Comparison of ENCODE assay signal across 20 cellular contexts in the genomic region with DNA sequence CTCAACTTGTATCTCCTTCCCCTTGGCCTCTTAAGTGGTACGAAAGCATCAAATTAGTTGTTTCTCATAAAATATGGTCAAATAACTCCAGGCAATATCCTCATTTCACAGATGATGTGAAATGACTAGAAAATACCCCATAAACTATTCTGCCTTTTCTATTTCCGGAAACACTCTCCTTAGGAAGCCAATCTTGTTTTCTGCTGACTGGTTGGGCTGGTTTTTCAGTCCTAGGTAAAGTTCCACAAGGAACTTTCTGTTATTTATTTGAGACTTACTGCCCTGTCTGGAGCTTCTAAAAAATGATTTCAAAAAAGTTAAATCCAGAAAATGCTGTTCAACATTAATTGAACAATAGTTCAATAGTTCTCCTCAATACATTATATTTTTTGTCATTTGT. TPM values are rescaled to one million over a fixed set of nuclear protein-coding genes. Genes with fewer than 3 reads are reported as not detected.
"Had no signal": no experiment of that assay in that cellular context is flagged by ENCODE, and none has a peak within 500 bp of the region (broad histone marks: within the 10 kb centered on the region; RNA-seq: fewer than 3 reads in every experiment).

No MANE protein-coding gene starts in this region.

- H2AFZ ChIP-seq: neural progenitor cell had no signal

- H3K4me3 ChIP-seq: lower lobe of right lung, neural progenitor cell, stomach, suprapubic skin, upper lobe of left lung had no signal

- H3K4me3 Mint-ChIP-seq: activated naive CD8-positive, alpha-beta T cell treated with anti-CD3 and anti-CD28 coated beads for 36 hours; dendritic cell treated with granulocyte-macrophage colony-stimulating factor and Interleukin-4, amounts not matched to agents 40 ng/mL and 50 ng/mL, for 4 days; naive thymus-derived CD8-positive, alpha-beta T cell; neural progenitor cell; stimulated activated effector memory CD8-positive, alpha-beta T cell treated with anti-CD3 and anti-CD28 coated beads, Interleukin-12 subunit alpha, Interleukin-12 subunit beta, amount 100 ng/mL, for 72 hours; T-helper 2 cell treated with Interferon-gamma antibody and Interleukin-4, amounts not matched to agents 5 μg/mL and 100 μg/mL, for 36 hours; WTC11 had no signal

- H3K4me1 ChIP-seq: lower lobe of right lung, neural progenitor cell, suprapubic skin, upper lobe of left lung had no signal

- H3K36me3 Mint-ChIP-seq: activated naive CD8-positive, alpha-beta T cell treated with anti-CD3 and anti-CD28 coated beads for 36 hours; naive thymus-derived CD8-positive, alpha-beta T cell; neural progenitor cell; stimulated activated effector memory CD8-positive, alpha-beta T cell treated with anti-CD3 and anti-CD28 coated beads, Interleukin-12 subunit alpha, Interleukin-12 subunit beta, amount 100 ng/mL, for 72 hours; WTC11 had no signal

- H3K9ac ChIP-seq: neural progenitor cell had no signal

- H3K9me3 ChIP-seq: lower lobe of right lung, stomach, suprapubic skin, upper lobe of left lung had no signal

- H3K4me1 Mint-ChIP-seq: activated naive CD8-positive, alpha-beta T cell treated with anti-CD3 and anti-CD28 coated beads for 36 hours; naive thymus-derived CD8-positive, alpha-beta T cell; neural progenitor cell; stimulated activated effector memory CD8-positive, alpha-beta T cell treated with anti-CD3 and anti-CD28 coated beads, Interleukin-12 subunit alpha, Interleukin-12 subunit beta, amount 100 ng/mL, for 72 hours had no signal

- H3K4me2 ChIP-seq: neural progenitor cell had no signal

- DNase-seq: activated naive CD4-positive, alpha-beta T cell treated with Interleukin-2 at 50 U/mL for 16 hours; activated naive CD8-positive, alpha-beta T cell treated with anti-CD3 and anti-CD28 coated beads for 36 hours; activated T-cell treated with anti-CD3 and anti-CD28 coated beads, Interleukin-2, amount 50 U/mL, for 48 hours; cerebellar nuclear complex; effector CD4-positive, alpha-beta T cell; foreskin fibroblast; lower lobe of right lung; mesendoderm; naive thymus-derived CD8-positive, alpha-beta T cell; stimulated activated CD4-positive, alpha-beta T cell treated with anti-CD3 and anti-CD28 coated beads, Interleukin-2, amount 100 ng/mL, for 24 hours; stomach; upper lobe of left lung had no signal

- H3K27me3 ChIP-seq: neural progenitor cell, stomach, suprapubic skin, upper lobe of left lung had no signal

- H3K36me3 ChIP-seq: lower lobe of right lung, neural progenitor cell, stomach, suprapubic skin, upper lobe of left lung had no signal

- H3K9me3 Mint-ChIP-seq: activated naive CD8-positive, alpha-beta T cell treated with anti-CD3 and anti-CD28 coated beads for 36 hours; dendritic cell treated with granulocyte-macrophage colony-stimulating factor and Interleukin-4, amounts not matched to agents 40 ng/mL and 50 ng/mL, for 4 days; naive thymus-derived CD8-positive, alpha-beta T cell; neural progenitor cell; WTC11 had no signal

- H3K27ac ChIP-seq: lower lobe of right lung, neural progenitor cell, suprapubic skin, upper lobe of left lung had no signal

- H3K27ac Mint-ChIP-seq: activated naive CD8-positive, alpha-beta T cell treated with anti-CD3 and anti-CD28 coated beads for 36 hours; dendritic cell treated with granulocyte-macrophage colony-stimulating factor and Interleukin-4, amounts not matched to agents 40 ng/mL and 50 ng/mL, for 4 days; naive thymus-derived CD8-positive, alpha-beta T cell; neural progenitor cell; stimulated activated effector memory CD8-positive, alpha-beta T cell treated with anti-CD3 and anti-CD28 coated beads, Interleukin-12 subunit alpha, Interleukin-12 subunit beta, amount 100 ng/mL, for 72 hours; T-helper 2 cell treated with Interferon-gamma antibody and Interleukin-4, amounts not matched to agents 5 μg/mL and 100 μg/mL, for 36 hours; WTC11 had no signal

- ATAC-seq: lower lobe of right lung; naive thymus-derived CD8-positive, alpha-beta T cell; SK-N-SH treated with all-trans-retinoic acid at 6 μM for 48 hours; stimulated activated effector memory CD8-positive, alpha-beta T cell treated with anti-CD3 and anti-CD28 coated beads, Interleukin-12 subunit alpha, Interleukin-12 subunit beta, amount 100 ng/mL, for 72 hours; WTC11 had no signal

RNA-seq across cellular contexts. Expression of a gene that starts 7.3 kb away (rescaled TPM):
- total RNA-seq: activated naive CD8-positive, alpha-beta T cell treated with anti-CD3 and anti-CD28 coated beads for 36 hours; naive thymus-derived CD8-positive, alpha-beta T cell had no signal
- polyA plus RNA-seq: keratinocyte; naive thymus-derived CD8-positive, alpha-beta T cell had no signal
